In the genomic region with DNA sequence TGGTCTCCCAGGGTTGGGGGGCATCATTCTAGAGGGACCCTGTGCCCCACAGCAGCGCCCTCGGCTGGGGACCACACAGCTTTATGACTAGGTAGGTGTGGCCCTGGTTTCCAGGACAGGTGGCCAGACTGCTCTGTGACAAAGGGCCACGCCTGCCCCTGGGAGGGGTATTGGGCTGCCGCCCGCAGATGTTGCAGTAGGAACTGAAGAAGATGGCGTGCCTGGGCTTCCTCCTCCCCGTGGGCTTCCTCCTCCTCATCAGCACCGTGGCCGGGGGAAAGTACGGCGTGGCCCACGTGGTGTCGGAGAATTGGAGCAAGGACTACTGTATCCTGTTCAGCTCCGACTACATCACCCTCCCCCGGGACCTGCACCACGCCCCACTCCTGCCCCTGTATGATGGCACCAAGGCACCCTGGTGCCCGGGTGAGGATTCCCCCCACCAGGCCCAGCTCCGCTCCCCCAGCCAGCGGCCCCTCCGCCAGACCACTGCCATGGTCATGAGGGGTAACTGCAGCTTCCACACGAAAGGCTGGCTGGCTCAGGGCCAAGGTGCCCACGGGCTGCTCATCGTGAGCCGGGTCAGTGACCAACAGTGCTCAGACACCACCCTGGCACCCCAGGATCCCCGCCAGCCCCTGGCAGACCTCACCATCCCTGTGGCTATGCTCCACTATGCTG, we compare ENCODE assay signal across 25 cellular contexts. TPM values are rescaled to one million over a fixed set of nuclear protein-coding genes. Genes with fewer than 3 reads are reported as not detected.
DNase-seq lines count a peak whose midpoint lies in the region; ATAC-seq, FAIRE-seq and TF ChIP-seq lines count a peak whose summit lies in the region.
"Had no signal": no experiment of that assay in that cellular context is flagged by ENCODE, and none has a peak within 500 bp of the region (broad histone marks: within the 10 kb centered on the region; RNA-seq: fewer than 3 reads in every experiment).

A gene with protein sequence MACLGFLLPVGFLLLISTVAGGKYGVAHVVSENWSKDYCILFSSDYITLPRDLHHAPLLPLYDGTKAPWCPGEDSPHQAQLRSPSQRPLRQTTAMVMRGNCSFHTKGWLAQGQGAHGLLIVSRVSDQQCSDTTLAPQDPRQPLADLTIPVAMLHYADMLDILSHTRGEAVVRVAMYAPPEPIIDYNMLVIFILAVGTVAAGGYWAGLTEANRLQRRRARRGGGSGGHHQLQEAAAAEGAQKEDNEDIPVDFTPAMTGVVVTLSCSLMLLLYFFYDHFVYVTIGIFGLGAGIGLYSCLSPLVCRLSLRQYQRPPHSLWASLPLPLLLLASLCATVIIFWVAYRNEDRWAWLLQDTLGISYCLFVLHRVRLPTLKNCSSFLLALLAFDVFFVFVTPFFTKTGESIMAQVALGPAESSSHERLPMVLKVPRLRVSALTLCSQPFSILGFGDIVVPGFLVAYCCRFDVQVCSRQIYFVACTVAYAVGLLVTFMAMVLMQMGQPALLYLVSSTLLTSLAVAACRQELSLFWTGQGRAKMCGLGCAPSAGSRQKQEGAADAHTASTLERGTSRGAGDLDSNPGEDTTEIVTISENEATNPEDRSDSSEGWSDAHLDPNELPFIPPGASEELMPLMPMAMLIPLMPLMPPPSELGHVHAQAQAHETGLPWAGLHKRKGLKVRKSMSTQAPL (plus strand): TSS at position 187 of the 681 bp plus-strand sequence. CDS start 26 bp downstream, at position 213.

- H3K4me1 ChIP-seq in IMR-90 (ENCODE audit: control insufficient read depth, insufficient read depth, low read length) (no peaks in the 10 kb centered on the region), H1 (replicated peaks in 1 of 4; ENCODE audit: control insufficient read depth in 3 of 4, insufficient read depth in 4 of 4, low read length in 3 of 4) (no peaks in the 10 kb centered on the region), osteoblast (ENCODE audit: insufficient read depth, low read length) (no peaks in the 10 kb centered on the region)

- no peaks in the 10 kb centered on the region for H3K4me1 Mint-ChIP-seq in type B pancreatic cell (ENCODE audit: unreplicated experiment)
- H3K4me1 Mint-ChIP-seq: CD14-positive monocyte had no signal

- no peak within 1 kb of the TSS for H2BK120ac ChIP-seq in IMR-90 (ENCODE audit: low read depth, low read length)
- no peak within 1 kb of the TSS for H2BK120ac ChIP-seq in H1 (replicated peaks; ENCODE audit: low read depth, low read length)

- H2AFZ ChIP-seq in IMR-90 (replicated peaks; ENCODE audit: low read length, poor library complexity) (peak within 1 kb of the TSS; percentile 49), H1 (ENCODE audit: low read length) (no peak within 1 kb of the TSS), osteoblast (ENCODE audit: low read length) (no peak within 1 kb of the TSS)

- TF ChIP-seq RAD21 in IMR-90 (IDR thresholded peaks at IDR 0.05; ENCODE audit: low read length) (no peak), H1 (IDR thresholded peaks at IDR 0.05 in 1 of 2, conservative IDR thresholded peaks at IDR 0.05 in 1 of 2; ENCODE audit: low read depth in 2 of 2, low read length in 2 of 2) (no peak)

- H4K91ac ChIP-seq in IMR-90 (ENCODE audit: insufficient read depth, low read depth, low read length) (no peak within 1 kb of the TSS), H1 (replicated peaks; ENCODE audit: insufficient read length, low read length) (no peak within 1 kb of the TSS)

- H3K4me2 ChIP-seq in IMR-90 (ENCODE audit: low read depth, low read length) (no peak within 1 kb of the TSS), H1 (ENCODE audit: insufficient read depth in 1 of 2, low read depth in 2 of 2, low read length in 2 of 2) (no peak within 1 kb of the TSS), osteoblast (ENCODE audit: insufficient read depth, low read length) (no peak within 1 kb of the TSS)

- H3K9me3 ChIP-seq in IMR-90 (ENCODE audit: control insufficient read depth, insufficient read depth, low read length) (no peaks in the 10 kb centered on the region), H1 (ENCODE audit: insufficient read depth in 2 of 2, low read depth in 1 of 2, low read length in 1 of 2) (no peaks in the 10 kb centered on the region), osteoblast (ENCODE audit: low read depth, low read length) (no peaks in the 10 kb centered on the region)

- TF ChIP-seq CTCF in IMR-90 (conservative IDR thresholded peaks at IDR 0.05; ENCODE audit: low read depth, low read length) (no peak), H1 (IDR thresholded peaks at IDR 0.05; ENCODE audit: control extremely low read depth in 1 of 3, insufficient read depth in 1 of 3, low read depth in 1 of 3, low read length in 3 of 3) (no peak), osteoblast (IDR thresholded peaks at IDR 0.05; ENCODE audit: extremely low read depth, low read depth, low read length) (no peak), type B pancreatic cell (conservative IDR thresholded peaks at IDR 0.05) (no peak), D721Med (IDR thresholded peaks at IDR 0.05; ENCODE audit: insufficient read depth, missing control alignments) (no peak)

- no peaks in the 10 kb centered on the region for H3K36me3 Mint-ChIP-seq in type B pancreatic cell
- H3K36me3 Mint-ChIP-seq: CD14-positive monocyte had no signal

- H2BK5ac ChIP-seq in IMR-90 (ENCODE audit: low read depth, low read length, poor library complexity, severe bottlenecking) (no peak within 1 kb of the TSS), H1 (ENCODE audit: low read depth, low read length) (no peak within 1 kb of the TSS)

- H3K4ac ChIP-seq in IMR-90 (ENCODE audit: low read depth, low read length) (no peak within 1 kb of the TSS), H1 (replicated peaks; ENCODE audit: insufficient read length, low read depth, low read length) (no peak within 1 kb of the TSS)

- no peaks in the 10 kb centered on the region for H3K9me1 ChIP-seq in IMR-90 (ENCODE audit: insufficient read depth, low read length)

- no peak within 1 kb of the TSS for H3K4me3 Mint-ChIP-seq in type B pancreatic cell
- H3K4me3 Mint-ChIP-seq: CD14-positive monocyte had no signal

- H3K27me3 ChIP-seq in IMR-90 (ENCODE audit: control insufficient read depth, insufficient read depth, low read length) (peaks cover 8% of the 10 kb centered on the region), H1 (replicated peaks in 1 of 4; ENCODE audit: control insufficient read depth in 3 of 4, extremely low read depth in 1 of 4, insufficient read depth in 3 of 4, low read length in 3 of 4) (no peaks in the 10 kb centered on the region), osteoblast (ENCODE audit: insufficient read depth, low read length) (no peaks in the 10 kb centered on the region)

- H2BK12ac ChIP-seq in H1 (ENCODE audit: low read depth, low read length): no peak within 1 kb of the TSS

- no peak within 1 kb of the TSS for H3K27ac ChIP-seq in IMR-90 (ENCODE audit: insufficient read depth, low read length)
- no peak within 1 kb of the TSS for H3K27ac ChIP-seq in H1 (ENCODE audit: low read depth, low read length)
- no peak within 1 kb of the TSS for H3K27ac ChIP-seq in osteoblast (ENCODE audit: low read depth, low read length)

- no TSS peak for BruUV-seq in IMR-90 (replicated peaks; lab: Mats Ljungman, UMichigan)

- FAIRE-seq in H1 (lab: Jason Lieb, UNC) (no peak), D721Med (lab: Jason Lieb, UNC) (no peak)
- FAIRE-seq: GM12891, HepG2, RCC 7860 had no signal

- no peak within 1 kb of the TSS for H2AK5ac ChIP-seq in IMR-90 (ENCODE audit: low read depth, low read length)
- no peak within 1 kb of the TSS for H2AK5ac ChIP-seq in H1 (ENCODE audit: low read depth, low read length)

- intact Hi-C loops in IMR-90 (cut with micrococcal nuclease): no loop called here

- H2BK20ac ChIP-seq in IMR-90 (ENCODE audit: low read depth, low read length) (no peak within 1 kb of the TSS), H1 (ENCODE audit: low read length) (no peak within 1 kb of the TSS)

- POLR2A ChIA-PET in IMR-90 (lab: Charles Lee; ENCODE audit: unreplicated experiment) (no interaction called here), H1 (lab: Charles Lee; ENCODE audit: partially characterized antibody) (interaction anchor here (1.1 to 1.4 kb wide), 2 partner anchors 203 to 206 kb away, joined by 3 read pairs; no protein-coding TSS in a partner anchor)

- no peak within 1 kb of the TSS for H3K4me3 ChIP-seq in IMR-90 (ENCODE audit: insufficient read depth, low read depth, low read length)
- H3K4me3 ChIP-seq in H1 (ENCODE audit: extremely low read depth in 1 of 4, insufficient read depth in 2 of 4, low read depth in 3 of 4, low read length in 4 of 4): no peak within 1 kb of the TSS
- H3K4me3 ChIP-seq in osteoblast (ENCODE audit: insufficient read depth, low read length): no peak within 1 kb of the TSS

- no peak within 1 kb of the TSS for H3K14ac ChIP-seq in IMR-90 (replicated peaks; ENCODE audit: low read depth, low read length)
- no peak within 1 kb of the TSS for H3K14ac ChIP-seq in H1 (ENCODE audit: insufficient read length)

- no peaks in the 10 kb centered on the region for H3K9me3 Mint-ChIP-seq in type B pancreatic cell
- H3K9me3 Mint-ChIP-seq: CD14-positive monocyte had no signal

- H4K5ac ChIP-seq in IMR-90 (ENCODE audit: low read depth, low read length): no peak within 1 kb of the TSS
- H4K5ac ChIP-seq in H1 (ENCODE audit: insufficient read length, low read depth, low read length): no peak within 1 kb of the TSS

- DNase-seq in NCI-H146 (lab: John Stamatoyannopoulos, UW) (peak; percentile 34), NCI-H146 treated with DMSO at 0.1 percent for 48 hours (lab: John Stamatoyannopoulos, UW; ENCODE audit: unreplicated experiment) (no peak), IMR-90 (no peak), H1 (ENCODE audit: low read depth in 1 of 2, low spot score in 2 of 2) (no peak), osteoblast (ENCODE audit: insufficient read length, low spot score, missing footprints) (peak; percentile 68), type B pancreatic cell (ENCODE audit: extremely low spot score, unreplicated experiment) (no peak), hepatic stellate cell (ENCODE audit: low spot score) (no peak), D721Med (ENCODE audit: insufficient read length, low spot score) (no peak)
- DNase-seq: 8988T, DMS 273 treated with DMSO at 0.1 percent for 48 hours, EL, NCI-H1417 treated with DMSO at 0.1 percent for 48 hours, NCI-H2029, NCI-H2171, NCI-H526 treated with DMSO at 0.1 percent for 48 hours had no signal

- H2AK9ac ChIP-seq in IMR-90 (replicated peaks; ENCODE audit: low read depth, low read length, poor library complexity): no peak within 1 kb of the TSS

- no peak for ATAC-seq in IMR-90 (ENCODE audit: low read depth)
- ATAC-seq: HepG2, Right ventricle myocardium inferior had no signal

- H3K79me1 ChIP-seq in IMR-90 (ENCODE audit: low read depth in 1 of 2, low read length in 2 of 2) (no peaks in the 10 kb centered on the region), H1 (ENCODE audit: low read depth, low read length) (no peaks in the 10 kb centered on the region)

- H2BK15ac ChIP-seq in IMR-90 (ENCODE audit: low read depth, low read length) (no peak within 1 kb of the TSS), H1 (ENCODE audit: low read length) (no peak within 1 kb of the TSS)

- dilution Hi-C loops in IMR-90 (cut with HindIII; ENCODE audit: low sequenced_read_pairs, unreplicated experiment): no loop called here

- in situ Hi-C loops in IMR-90 (cut with MboI; ENCODE audit: low sequenced_read_pairs): loop anchor here (25.0 kb wide), 1 partner anchor 433 kb away; no protein-coding TSS in a partner anchor

- no peaks in the 10 kb centered on the region for H3K23me2 ChIP-seq in H1 (ENCODE audit: low read depth, low read length)

- WGBS in IMR-90 (ENCODE audit: extremely low coverage in 2 of 2, insufficient read length in 1 of 2), 2 experiments: 76% methylated on average over 7 of the region's 25 CpGs; no CpG with 5 or more reads in 1 of the 2 experiments
- WGBS in H1 (ENCODE audit: extremely low coverage in 1 of 2, insufficient coverage in 1 of 2, insufficient read length in 1 of 2, insufficient replicate concordance in 2 of 2, low coverage in 1 of 2, low lambda C conversion rate in 2 of 2, missing lambda C conversion rate in 1 of 2), 2 experiments: 91% methylated on average over 12 of the region's 25 CpGs; no CpG with 5 or more reads in 1 of the 2 experiments

- H4K8ac ChIP-seq in IMR-90 (ENCODE audit: low read depth in 2 of 2, low read length in 2 of 2): no peak within 1 kb of the TSS
- peak within 1 kb of the TSS; percentile 25; the same call in 1 of the 2 replicates for H4K8ac ChIP-seq in H1 (ENCODE audit: extremely low read depth, insufficient read depth, low read length)

- H3K56ac ChIP-seq in IMR-90 (ENCODE audit: extremely low read depth, insufficient read depth, low read length): no peak within 1 kb of the TSS
- H3K56ac ChIP-seq in H1 (replicated peaks; ENCODE audit: insufficient read length, low read depth, low read length): no peak within 1 kb of the TSS

- no peak for TF ChIP-seq POLR2A in IMR-90 (IDR thresholded peaks at IDR 0.05; ENCODE audit: low read depth, low read length)
- no peak for TF ChIP-seq POLR2A in H1 (IDR thresholded peaks at IDR 0.05; ENCODE audit: control extremely low read depth in 1 of 2, low read depth in 2 of 2, low read length in 2 of 2)

- no peaks in the 10 kb centered on the region for H4K20me1 ChIP-seq in IMR-90 (ENCODE audit: insufficient read depth, low read length)
- no peaks in the 10 kb centered on the region for H4K20me1 ChIP-seq in H1 (replicated peaks in 1 of 2; ENCODE audit: control insufficient read depth in 1 of 2, insufficient read depth in 2 of 2, low read length in 2 of 2)
- no peaks in the 10 kb centered on the region for H4K20me1 ChIP-seq in osteoblast (ENCODE audit: insufficient read depth, low read length)

- peaks cover 12% of the 10 kb centered on the region for H3K27me3 Mint-ChIP-seq in type B pancreatic cell

- no peak within 1 kb of the TSS for H3K23ac ChIP-seq in IMR-90 (ENCODE audit: low read depth, low read length)
- H3K23ac ChIP-seq in H1 (ENCODE audit: insufficient read length): no peak within 1 kb of the TSS

- no peak within 1 kb of the TSS for H3K27ac Mint-ChIP-seq in type B pancreatic cell
- H3K27ac Mint-ChIP-seq: CD14-positive monocyte had no signal

- H3K18ac ChIP-seq in IMR-90 (ENCODE audit: low read depth, low read length) (no peak within 1 kb of the TSS), H1 (ENCODE audit: extremely low read depth, low read length) (no peak within 1 kb of the TSS)

- H3K36me3 ChIP-seq in IMR-90 (ENCODE audit: control insufficient read depth, insufficient read depth, low read length) (no peaks in the 10 kb centered on the region), H1 (ENCODE audit: control insufficient read depth in 2 of 4, insufficient read depth in 4 of 4, low read length in 3 of 4) (no peaks in the 10 kb centered on the region), osteoblast (ENCODE audit: insufficient read depth, low read length) (no peaks in the 10 kb centered on the region)

- TF ChIP-seq EP300 in H1 (IDR thresholded peaks at IDR 0.05; ENCODE audit: borderline replicate concordance in 1 of 2, low read depth in 2 of 2, low read length in 2 of 2): no peak

- CTCF ChIA-PET in IMR-90 (lab: Yijun Ruan, JAX) (no interaction called here), H1 (lab: Charles Lee; ENCODE audit: partially characterized antibody) (interaction anchor here (0.6 to 5.6 kb wide), 9 partner anchors 7 to 203 kb away, joined by 3 to 21 read pairs (median 3); no protein-coding TSS in a partner anchor)

- H3K9ac ChIP-seq in IMR-90 (ENCODE audit: low read depth, low read length): no peak within 1 kb of the TSS
- no peak within 1 kb of the TSS; a peak in 1 of 7 replicates for H3K9ac ChIP-seq in H1 (replicated peaks in 1 of 4; ENCODE audit: extremely low read depth in 1 of 4, low read depth in 3 of 4, low read length in 3 of 4)

- H3K79me2 ChIP-seq in H1 (ENCODE audit: control insufficient read depth in 1 of 2, insufficient read depth in 2 of 2, low read length in 2 of 2) (no peaks in the 10 kb centered on the region), osteoblast (ENCODE audit: insufficient read depth, low read length) (no peaks in the 10 kb centered on the region)

RNA-seq across cellular contexts. Expression of the gene that starts here (rescaled TPM):
- total RNA-seq in IMR-90 (2012; rRNA removed): not detected in 2 replicates
- polyA plus RNA-seq in IMR-90 (2012; rRNA removed): not detected in 2 replicates
- not detected in 2 replicates for polyA plus RNA-seq in IMR-90 (2012; cell fraction: cytosol; rRNA removed)
- not detected in 2 replicates for polyA plus RNA-seq in IMR-90 (2012; cell fraction: nucleus; rRNA removed; ENCODE audit: low replicate concordance)
- not detected in 2 replicates for total RNA-seq in H1 (2021; fragmentation: NEBNext Ultra II Directional; extraction: Animal tissue kit (Norgen Biotek cat#: 25700))
- not detected in 2 replicates for polyA plus RNA-seq in H1 (2011; rRNA removed)
- not detected for polyA plus RNA-seq in H1 (2011; cell fraction: cytosol; rRNA removed)
- not detected for polyA plus RNA-seq in H1 (2011; cell fraction: nucleus; rRNA removed)
- polyA plus RNA-seq in H1 (2012, experiment 1 of 2): not detected in 4 replicates
- not detected for polyA plus RNA-seq in H1 (2012, experiment 2 of 2)
- polyA plus RNA-seq in H1 (2013, experiment 1 of 2): not detected
- not detected for polyA plus RNA-seq in H1 (2013, experiment 2 of 2)
- not detected in 2 replicates for polyA minus RNA-seq in H1 (2011; rRNA and poly(A)+ RNA removed)
- polyA minus RNA-seq in H1 (2011; cell fraction: cytosol; rRNA and poly(A)+ RNA removed): not detected
- not detected for polyA minus RNA-seq in H1 (2011; cell fraction: nucleus; rRNA and poly(A)+ RNA removed)
- not detected in 2 replicates for total RNA-seq in osteoblast
- total RNA-seq in type B pancreatic cell (ENCODE audit: low replicate concordance): not detected in 2 replicates
- total RNA-seq: H4, HepG2, M059J, OCI-LY7, Right ventricle myocardium inferior, SK-MEL-5 had no signal
- polyA plus RNA-seq: AG04450, CD14-positive monocyte, HepG2 had no signal

Comparison
In these comparisons a context has a peak if more than half of its experiments do, and no peak if none do; other contexts are left out.
1. Peak in DNase-seq in osteoblast; RNA of the gene not detected or under 1 TPM.